ENCODE assay signal across 8 cellular contexts in the genomic region with DNA sequence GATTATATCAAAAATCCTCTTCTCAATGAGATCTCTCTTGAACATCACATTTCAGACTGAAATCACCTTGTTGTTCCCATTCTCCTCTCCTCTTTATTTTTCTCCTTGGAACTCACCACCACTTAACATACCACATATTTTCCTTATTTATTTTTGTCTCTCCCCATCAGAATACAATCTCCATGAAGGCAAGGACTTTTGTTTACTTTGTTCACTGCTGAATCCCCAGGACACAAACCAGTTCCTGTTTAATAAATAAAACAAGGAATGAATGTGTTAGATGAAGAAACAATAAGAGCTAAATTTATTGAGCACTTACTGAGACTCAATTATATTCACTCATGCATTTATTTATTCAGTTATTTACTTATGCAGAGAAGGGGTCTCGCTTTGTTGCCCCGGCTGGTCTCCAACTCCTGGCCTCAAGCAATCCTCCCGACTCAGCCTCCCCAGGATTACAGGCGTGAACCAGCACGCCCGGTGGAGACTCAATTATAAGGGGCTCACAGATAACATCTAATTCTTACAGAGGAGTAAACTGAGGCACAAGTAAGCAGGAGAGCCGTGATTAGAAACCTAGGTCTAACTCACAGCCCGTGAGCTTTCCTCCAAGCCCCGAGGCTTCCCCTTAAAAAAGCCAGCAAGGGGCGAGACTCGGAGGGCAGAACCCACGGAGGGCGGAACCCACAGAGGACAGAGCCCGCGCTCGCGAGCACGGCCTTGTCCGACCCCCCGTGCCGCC. TPM values are rescaled to one million over a fixed set of nuclear protein-coding genes. Genes with fewer than 3 reads are reported as not detected.
DNase-seq lines count a peak whose midpoint lies in the region; ATAC-seq and TF ChIP-seq lines count a peak whose summit lies in the region.

No MANE protein-coding gene starts in this region.

- peak overlapping the region; percentile 87 for H3K27ac ChIP-seq in DOHH2 (ENCODE audit: low read depth, low read length)
- peak overlapping the region; percentile 96 for H3K27ac ChIP-seq in SJSA1
- peak overlapping the region; percentile 89 to 95 (median 94) for H3K27ac ChIP-seq in esophagus squamous epithelium
- H3K27ac ChIP-seq in trophoblast cell (ENCODE audit: low read depth, low read length): peak overlapping the region; percentile 99

- H2AK5ac ChIP-seq in trophoblast cell (ENCODE audit: low read length): peak overlapping the region; percentile 35

- H2AFZ ChIP-seq in trophoblast cell (ENCODE audit: insufficient read depth, low read length, poor library complexity): peak overlapping the region; percentile 77

- no peak for ATAC-seq in HG03025 (IDR thresholded peaks at IDR 0.05; ENCODE audit: low FRiP score, unreplicated experiment)

- WGBS in esophagus squamous epithelium, 2 donors: 19 to 63% methylated on average over 6 to 19 of the region's 21 CpGs
- WGBS in trophoblast cell (ENCODE audit: extremely low coverage, insufficient coverage, insufficient read length): no CpG with 5 or more reads among the region's 21 CpGs

- H3K9me3 ChIP-seq in DOHH2 (ENCODE audit: control insufficient read depth, insufficient read depth, low read length) (no peaks in the 10 kb centered on the region), SJSA1 (replicated peaks) (no peaks in the 10 kb centered on the region), esophagus squamous epithelium (no peaks in the 10 kb centered on the region), trophoblast cell (ENCODE audit: insufficient read depth, low read depth, low read length) (peaks cover 2% of the 10 kb centered on the region)

- H3K4me2 ChIP-seq in DOHH2 (ENCODE audit: low read length) (peak overlapping the region; percentile 75), trophoblast cell (ENCODE audit: low read length) (peak overlapping the region; percentile 77)

- peaks cover 39% of the 10 kb centered on the region for H3K4me1 ChIP-seq in DOHH2 (ENCODE audit: control insufficient read depth, low read length)
- peaks cover 35% of the 10 kb centered on the region for H3K4me1 ChIP-seq in SJSA1 (replicated peaks)
- H3K4me1 ChIP-seq in esophagus squamous epithelium: peaks cover 19 to 50% (median 21%) of the 10 kb centered on the region in 3 donors
- H3K4me1 ChIP-seq in trophoblast cell (ENCODE audit: control insufficient read depth in 1 of 2, insufficient read depth in 2 of 2, low read length in 2 of 2): peaks cover 2 to 5% of the 10 kb centered on the region in 2 experiments

- H2BK12ac ChIP-seq in trophoblast cell (ENCODE audit: low read length): no peak overlapping the region

- no peak overlapping the region for H3K23ac ChIP-seq in trophoblast cell (ENCODE audit: low read length)

- no peaks in the 10 kb centered on the region for H3K27me3 ChIP-seq in DOHH2 (ENCODE audit: control insufficient read depth, low read length)
- no peaks in the 10 kb centered on the region for H3K27me3 ChIP-seq in SJSA1 (replicated peaks)
- H3K27me3 ChIP-seq in esophagus squamous epithelium: no peaks in the 10 kb centered on the region
- no peaks in the 10 kb centered on the region for H3K27me3 ChIP-seq in trophoblast cell (ENCODE audit: insufficient read depth, low read length)

- H4K8ac ChIP-seq in trophoblast cell (ENCODE audit: low read depth, low read length): peak overlapping the region; percentile 98

- peak overlapping the region; percentile 93 for H4K12ac ChIP-seq in trophoblast cell (ENCODE audit: low read depth, low read length)

- H3K36me3 ChIP-seq in DOHH2 (ENCODE audit: control insufficient read depth, low read length) (peaks cover 31% of the 10 kb centered on the region), SJSA1 (peaks cover 22% of the 10 kb centered on the region), esophagus squamous epithelium (peaks cover 0 to 16% (median 0%) of the 10 kb centered on the region in 3 donors), trophoblast cell (ENCODE audit: control insufficient read depth in 1 of 2, insufficient read depth in 2 of 2, low read length in 2 of 2) (peaks cover 4 to 9% of the 10 kb centered on the region in 2 experiments)

- H3K4ac ChIP-seq in trophoblast cell (ENCODE audit: low read depth, low read length): peak overlapping the region; percentile 34

- no peaks in the 10 kb centered on the region for H3K9me2 ChIP-seq in DOHH2 (replicated peaks; ENCODE audit: control insufficient read depth, low read length)

- peak overlapping the region; percentile 88 for H3K4me3 ChIP-seq in DOHH2 (ENCODE audit: low read length)
- peak overlapping the region; percentile 71 for H3K4me3 ChIP-seq in SJSA1
- peak overlapping the region; percentile 48 to 93 (median 82) for H3K4me3 ChIP-seq in esophagus squamous epithelium
- peak overlapping the region; percentile 85 for H3K4me3 ChIP-seq in trophoblast cell (ENCODE audit: low read depth, low read length)

- no peaks in the 10 kb centered on the region for H4K20me1 ChIP-seq in DOHH2 (ENCODE audit: control insufficient read depth, insufficient read depth, low read depth, low read length)

- peak overlapping the region; percentile 99 for H3K18ac ChIP-seq in trophoblast cell (ENCODE audit: low read length)

- H2BK120ac ChIP-seq in trophoblast cell (ENCODE audit: insufficient read depth, low read length, poor library complexity): peak overlapping the region; percentile 84

- H3K79me2 ChIP-seq in DOHH2 (ENCODE audit: control insufficient read depth, low read length): peaks cover 30% of the 10 kb centered on the region
- H3K79me2 ChIP-seq in trophoblast cell (ENCODE audit: control insufficient read depth, insufficient read depth, low read length, poor library complexity): peaks cover 12% of the 10 kb centered on the region

- peak in 1 of 2 experiments; percentile 33 for DNase-seq in SJSA1 (ENCODE audit: low read depth in 1 of 2, low spot score in 2 of 2)
- DNase-seq in esophagus squamous epithelium (lab: John Stamatoyannopoulos, UW): no peak
- no peak for DNase-seq in trophoblast cell
- no peak for DNase-seq in posterior vena cava (ENCODE audit: low spot score)
- DNase-seq in HT-29 (ENCODE audit: low spot score): no peak
- DNase-seq in stimulated activated CD4-positive, alpha-beta T cell treated with anti-CD3 and anti-CD28 coated beads, Interleukin-12 subunit alpha, Interleukin-12 subunit beta, amount 100 ng/mL, for 4 hours: no peak

- H3F3A ChIP-seq in DOHH2 (ENCODE audit: control insufficient read depth, insufficient read depth): peaks cover 6% of the 10 kb centered on the region; the same call in 1 of the 2 replicates

- intact Hi-C loops in esophagus squamous epithelium (cut with DNase I): no loop called here
- intact Hi-C loops in posterior vena cava (cut with DNase I): loop anchor here in 1 of 2 donors (1.0 kb wide), 1 partner anchor 167 kb away; no protein-coding TSS in a partner anchor

- peak overlapping the region; percentile 97 for H4K91ac ChIP-seq in trophoblast cell (ENCODE audit: low read depth, low read length)

- peak overlapping the region; percentile 88 for H2BK5ac ChIP-seq in trophoblast cell (ENCODE audit: low read depth, low read length, poor library complexity)

- TF ChIP-seq CTCF in DOHH2 (IDR thresholded peaks at IDR 0.05; ENCODE audit: low read depth, low read length, poor library complexity, severe bottlenecking) (no peak), esophagus squamous epithelium (IDR thresholded peaks at IDR 0.05) (no peak)

- peak overlapping the region; percentile 84 for H3K9ac ChIP-seq in trophoblast cell (ENCODE audit: low read length)

- TF ChIP-seq POLR2A in esophagus squamous epithelium (IDR thresholded peaks at IDR 0.05): no peak

- H3K14ac ChIP-seq in trophoblast cell (ENCODE audit: low read length): peak overlapping the region; percentile 95

- H3K79me1 ChIP-seq in trophoblast cell (ENCODE audit: low read length): peaks cover 18% of the 10 kb centered on the region

RNA-seq across cellular contexts. Expression of gene TAF1B, which starts 0.6 kb away (rescaled TPM):
- 35.6 and 73.8 TPM in 2 replicates for total RNA-seq in SJSA1 (2014; rRNA removed; shearing (Covaris generic))
- total RNA-seq in esophagus squamous epithelium (10 to 100 TPM in 3 of 4 donors, 1 to 10 TPM in 1; 6.7 to 19.3 (median 14.9) TPM), posterior vena cava (10 to 100 TPM; 20.8 to 21.6 TPM)
- 20.9 and 23.2 TPM in 2 replicates for polyA plus RNA-seq in trophoblast cell (2013)
- total RNA-seq in HT-29 (2014; rRNA removed; shearing (Covaris generic)): 7.7 and 9.9 TPM in 2 replicates
